Comparison of ENCODE assay signal across 8 cellular contexts in the genomic region with DNA sequence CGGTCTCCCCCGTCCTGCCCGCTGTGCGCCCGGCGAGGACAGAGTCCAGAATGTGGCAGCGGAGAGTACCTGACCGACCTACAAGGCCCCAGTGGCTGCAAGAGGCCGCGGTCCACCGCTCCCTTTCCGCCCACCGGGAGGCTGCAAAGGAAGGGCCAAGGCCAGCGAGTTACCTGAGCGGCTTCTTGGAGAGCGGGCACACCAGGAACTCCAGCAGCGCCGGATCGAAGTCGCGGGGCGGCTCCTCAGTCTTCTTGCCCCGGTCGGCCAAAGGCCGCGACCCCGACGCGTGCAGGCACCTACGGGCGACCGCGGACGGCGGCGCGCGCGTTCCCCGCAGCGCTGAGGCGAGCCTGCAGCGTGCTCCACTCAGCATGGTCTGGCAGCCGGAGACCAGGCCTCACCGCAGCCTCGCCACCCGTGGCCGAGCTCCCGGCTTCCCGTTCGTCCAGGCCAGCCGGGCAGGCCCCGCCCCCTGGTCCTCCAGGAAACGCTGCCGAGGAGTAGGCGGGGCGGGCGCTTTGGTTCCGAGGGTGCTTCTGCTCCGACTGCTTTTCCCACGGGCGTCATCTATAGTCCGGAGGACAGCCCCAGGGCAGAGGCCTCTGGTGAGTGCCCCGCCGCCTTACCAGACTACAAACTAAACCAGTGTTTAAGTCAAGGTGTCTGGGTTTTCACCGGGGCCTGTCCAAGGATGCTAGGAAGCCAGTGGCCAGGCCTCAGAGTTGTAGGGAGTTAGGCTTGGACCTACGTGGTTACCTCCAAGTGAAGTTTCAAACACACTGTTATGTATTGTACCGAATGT. TPM values are rescaled to one million over a fixed set of nuclear protein-coding genes. Genes with fewer than 3 reads are reported as not detected.
DNase-seq lines count a peak whose midpoint lies in the region; ATAC-seq and TF ChIP-seq lines count a peak whose summit lies in the region.

A gene with protein sequence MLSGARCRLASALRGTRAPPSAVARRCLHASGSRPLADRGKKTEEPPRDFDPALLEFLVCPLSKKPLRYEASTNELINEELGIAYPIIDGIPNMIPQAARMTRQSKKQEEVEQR (minus strand): TSS at position 452 of the 805 bp plus-strand sequence. CDS start 76 bp downstream, at position 376.

- H3K36me3 Mint-ChIP-seq in activated B cell treated with CpG ODN at 0.5 μM for 24 hours (ENCODE audit: low read depth) (peaks cover 22% of the 10 kb centered on the region), immature natural killer cell (peaks cover 0 to 4% (median 0%) of the 10 kb centered on the region in 3 donors)

- H3K27ac ChIP-seq in caudate nucleus (ENCODE audit: low read depth, low read length) (peak within 1 kb of the TSS; percentile 83), spleen (peak within 1 kb of the TSS; percentile 84 to 93 (median 89))

- POLR2A ChIA-PET in activated B cell treated with CpG ODN at 0.5 μM for 24 hours (lab: Charles Lee) = interaction anchor here (0.5 to 2.2 kb wide), 8 partner anchors 38 to 313 kb away, joined by 3 to 11 read pairs (median 6); partner anchors contain the start of genes HERC3, HERC5, HERC6 and PPM1K

- TF ChIP-seq CTCF in activated B cell treated with CpG ODN at 0.5 μM for 24 hours (IDR thresholded peaks at IDR 0.05) (no peak), spleen (IDR thresholded peaks at IDR 0.05 in 8 of 11, conservative IDR thresholded peaks at IDR 0.05 in 3 of 11) (no peak)

- TF ChIP-seq POLR2A in GM18951 (IDR thresholded peaks at IDR 0.05; ENCODE audit: extremely low read depth, insufficient read depth, insufficient read length) (peak; percentile 96), spleen (IDR thresholded peaks at IDR 0.05) (peak in 2 of 3 donors; percentile 17 to 57)

- H3K9me3 ChIP-seq in spleen = no peaks in the 10 kb centered on the region

- H3K4me1 Mint-ChIP-seq in activated B cell treated with CpG ODN at 0.5 μM for 24 hours (peaks cover 18% of the 10 kb centered on the region), immature natural killer cell (peaks cover 17 to 42% of the 10 kb centered on the region in 2 donors)

- no peaks in the 10 kb centered on the region for H3K27me3 ChIP-seq in spleen (replicated peaks in 1 of 7)

- peaks cover 9 to 49% (median 35%) of the 10 kb centered on the region in 6 donors for H3K4me1 ChIP-seq in spleen

- in situ Hi-C loops in GM18951 (cut with MboI; ENCODE audit: low sequenced_read_pairs, unreplicated experiment) = loop anchor here (25.0 kb wide), 1 partner anchor 661 kb away; no protein-coding TSS in a partner anchor

- H3K4me3 ChIP-seq in spleen = peak within 1 kb of the TSS; percentile 76 to 97 (median 82)

- intact Hi-C loops in activated B cell treated with CpG ODN at 0.5 μM for 24 hours (cut with micrococcal nuclease) (loop anchor here (2.0 kb wide), 5 partner anchors 67 to 587 kb away; partner anchors contain the start of genes HERC3, HERC5, PPM1K and TIGD2), spleen (cut with DNase I; ENCODE audit: low total_unique reads) (no loop called here)

- DNase-seq in AG08396 (ENCODE audit: low spot score) (peak; percentile 95), NCI-H2227 treated with DMSO at 0.1 percent for 48 hours (lab: John Stamatoyannopoulos, UW) (peak; percentile 82), activated B cell treated with CpG ODN at 0.5 μM for 24 hours (peak; percentile 72), caudate nucleus (lab: John Stamatoyannopoulos, UW) (peak; percentile 23 to 95 (median 88)), immature natural killer cell (peak; percentile 77 to 80 (median 79)), spleen (peak; percentile 96)

- 0 to 2% (median 1%) methylated on average over 9 to 68 of the region's 68 CpGs for WGBS in spleen, 5 donors

- H3K36me3 ChIP-seq in spleen = peaks cover 0 to 32% (median 15%) of the 10 kb centered on the region in 6 donors

- H3K9me3 Mint-ChIP-seq in activated B cell treated with CpG ODN at 0.5 μM for 24 hours (no peaks in the 10 kb centered on the region), immature natural killer cell (no peaks in the 10 kb centered on the region)

- peak; percentile 62 for ATAC-seq in HG03175 (IDR thresholded peaks at IDR 0.05; ENCODE audit: unreplicated experiment)
- peak; percentile 84 for ATAC-seq in activated B cell treated with CpG ODN at 0.5 μM for 24 hours (ENCODE audit: low read depth)

- CTCF ChIA-PET in activated B cell treated with CpG ODN at 0.5 μM for 24 hours (lab: Charles Lee) = interaction anchor here (1.0 to 2.1 kb wide), 6 partner anchors 7 to 500 kb away, joined by 4 to 11 read pairs (median 6); no protein-coding TSS in a partner anchor

- H3K4me3 Mint-ChIP-seq in activated B cell treated with CpG ODN at 0.5 μM for 24 hours (peak within 1 kb of the TSS; percentile 95), immature natural killer cell (peak within 1 kb of the TSS; percentile 93 to 98 (median 96))

- H3K27me3 Mint-ChIP-seq in activated B cell treated with CpG ODN at 0.5 μM for 24 hours (no peaks in the 10 kb centered on the region), immature natural killer cell (ENCODE audit: low read depth in 3 of 3) (peaks cover 0 to 5% (median 2%) of the 10 kb centered on the region in 3 donors)

- H3K27ac Mint-ChIP-seq in activated B cell treated with CpG ODN at 0.5 μM for 24 hours = peak within 1 kb of the TSS; percentile 85
- peak within 1 kb of the TSS; percentile 86 to 93 (median 88) for H3K27ac Mint-ChIP-seq in immature natural killer cell

RNA-seq across cellular contexts. Expression of the gene that starts here (rescaled TPM):
- 42.2 and 48.3 TPM in 2 replicates for total RNA-seq in activated B cell treated with CpG ODN at 0.5 μM for 24 hours
- 100 to 1,000 TPM; 267 to 445 (median 321) TPM for polyA plus RNA-seq in immature natural killer cell
- 10 to 100 TPM; 48.2 to 87.8 (median 57.4) TPM for total RNA-seq in spleen
- 100 to 1,000 TPM in 1 of 3 donors, 10 to 100 TPM in 2; 75.0 to 110 (median 96.4) TPM for polyA plus RNA-seq in spleen

Comparison
In these comparisons a context has a peak if more than half of its experiments do, and no peak if none do; other contexts are left out.
1. Peak in every context shown above with its lines: DNase-seq, ATAC-seq, H3K4me3 ChIP-seq and H3K27ac ChIP-seq.